ENCODE assay signal across 28 cellular contexts in genomic region chr6:19107468-19107867, GRCh38.
"Had no signal": no experiment of that assay in that cellular context is flagged by ENCODE, and none has a peak within 500 bp of the region (broad histone marks: within the 10 kb centered on the region; RNA-seq: fewer than 3 reads in every experiment).

No MANE protein-coding gene starts in this region.

- H3K4me3 ChIP-seq: neural progenitor cell, ovary, psoas muscle, skin epidermis, smooth muscle cell, spleen, suprapubic skin, testis, tibial artery, transverse colon, upper lobe of right lung, uterus had no signal

- H3K27me3 ChIP-seq: neural progenitor cell, ovary, spleen, suprapubic skin, testis, tibial artery, transverse colon, upper lobe of right lung, uterus had no signal

- ATAC-seq: psoas muscle; right cardiac atrium; sciatic nerve; stimulated activated memory B cell treated with anti-CD40 and anti-IgM and Interleukin-4, amounts not matched to agents 10 μg/mL and 1 μg/mL and 100 μg/mL, for 72 hours; stimulated activated naive CD8-positive, alpha-beta T cell treated with anti-CD3 and anti-CD28 coated beads, Interleukin-15, amount 100 ng/mL, for 72 hours; stimulated activated naive CD8-positive, alpha-beta T cell treated with anti-CD3 and anti-CD28 coated beads, Interleukin-15, Interleukin-2, amounts not matched to agents 100 U/mL and 50 U/mL, for 24 hours; upper lobe of right lung had no signal

- H3K4me1 ChIP-seq: neural progenitor cell, parathyroid adenoma, psoas muscle, spleen, suprapubic skin, testis, tibial artery, transverse colon, upper lobe of right lung, uterus had no signal

- H3K9ac ChIP-seq: neural progenitor cell, parathyroid adenoma had no signal

- H3K27ac ChIP-seq: neural progenitor cell, ovary, parathyroid adenoma, psoas muscle, skin epidermis, spleen, suprapubic skin, testis, tibial artery, transverse colon, upper lobe of right lung, uterus had no signal

- H3K4me2 ChIP-seq: neural progenitor cell, smooth muscle cell had no signal

- H2AFZ ChIP-seq: neural progenitor cell, parathyroid adenoma had no signal

- H3K9me3 ChIP-seq: ovary, testis, uterus had no signal

- H3K36me3 ChIP-seq: neural progenitor cell, ovary, spleen, suprapubic skin, tibial artery, transverse colon, upper lobe of right lung, uterus had no signal

- DNase-seq: natural killer cell; occipital lobe; ovary; posterior cingulate gyrus; psoas muscle; right cardiac atrium; spleen; stimulated activated CD4-positive, alpha-beta T cell treated with anti-CD3 and anti-CD28 coated beads, Interleukin-12 subunit alpha, Interleukin-12 subunit beta, amount 100 ng/mL, for 4 hours; stimulated activated CD4-positive, alpha-beta T cell treated with anti-CD3 and anti-CD28 coated beads, Interleukin-1b, Interleukin-23, amount 100 ng/mL, for 48 hours; stimulated activated CD4-positive, alpha-beta T cell treated with anti-CD3 and anti-CD28 coated beads, Interleukin-4, amount 100 ng/mL, for 1 hour; stimulated activated CD4-positive, alpha-beta T cell treated with anti-CD3 and anti-CD28 coated beads, Interleukin-4, amount 100 ng/mL, for 4 hours; stimulated activated CD8-positive, alpha-beta memory T cell treated with anti-CD3 and anti-CD28 coated beads, Interleukin-4, amount 100 ng/mL, for 48 hours; stimulated activated naive CD4-positive, alpha-beta T cell; stimulated activated naive CD8-positive, alpha-beta T cell treated with anti-CD3 and anti-CD28 coated beads, Interleukin-15, amount 100 ng/mL, for 72 hours; stimulated activated naive CD8-positive, alpha-beta T cell treated with anti-CD3 and anti-CD28 coated beads, Interleukin-15, Interleukin-2, amounts not matched to agents 100 U/mL and 50 U/mL, for 24 hours; substantia nigra; testis; tibial artery; transverse colon; upper lobe of right lung; uterus had no signal
